ENCODE assay signal across 14 cellular contexts in the genomic region with DNA sequence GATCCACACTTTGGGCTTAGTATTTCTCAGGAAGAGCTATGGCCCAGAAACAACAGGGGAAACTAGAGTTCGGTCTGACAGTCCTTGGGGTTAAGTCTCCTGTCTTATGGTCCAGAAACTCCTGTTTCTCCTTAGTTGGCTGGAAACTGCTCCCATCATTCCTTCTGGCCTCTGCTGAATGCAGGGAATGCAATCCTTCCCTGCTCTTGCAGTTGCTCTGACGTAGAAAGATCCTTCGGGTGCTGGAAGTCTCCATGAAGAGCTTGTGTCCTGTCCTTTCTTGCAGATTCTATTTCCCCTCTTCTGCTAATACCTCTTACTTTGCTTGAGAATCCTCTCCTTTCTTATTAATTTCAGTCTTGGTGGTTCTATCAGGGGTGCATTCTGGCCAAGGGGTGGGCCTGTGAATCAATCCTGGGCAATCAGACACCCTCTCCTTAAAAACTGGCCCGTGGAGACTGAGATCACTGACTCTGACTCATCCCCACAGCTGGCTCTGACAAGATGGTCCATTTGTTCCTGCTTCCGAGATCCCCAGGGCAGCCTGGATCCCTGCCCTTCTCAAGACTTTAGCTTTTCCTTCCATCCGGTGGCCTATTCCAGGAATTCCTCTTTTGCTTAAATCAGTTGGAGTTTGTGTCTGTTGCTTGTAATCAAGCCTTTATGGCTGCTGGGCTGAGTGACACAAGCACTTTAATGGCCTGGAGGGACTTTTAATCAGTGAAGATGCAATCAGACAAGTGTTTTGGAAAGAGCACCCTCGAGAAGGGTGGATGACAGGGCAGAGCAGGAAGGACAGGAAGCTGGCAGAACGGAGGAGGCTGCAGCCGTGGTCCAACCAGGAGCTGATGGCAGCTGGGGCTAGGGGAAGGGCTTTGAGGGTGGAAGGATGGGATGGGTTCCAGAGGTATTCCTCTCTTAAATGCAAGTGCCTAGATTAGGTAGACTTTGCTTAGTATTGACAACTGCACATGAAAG. TPM values are rescaled to one million over a fixed set of nuclear protein-coding genes. Genes with fewer than 3 reads are reported as not detected.
DNase-seq lines count a peak whose midpoint lies in the region; TF ChIP-seq lines count a peak whose summit lies in the region.
"Had no signal": no experiment of that assay in that cellular context is flagged by ENCODE, and none has a peak within 500 bp of the region (broad histone marks: within the 10 kb centered on the region; RNA-seq: fewer than 3 reads in every experiment).

No MANE protein-coding gene starts in this region.

- no peaks in the 10 kb centered on the region for H3K36me3 ChIP-seq in HAP-1 (replicated peaks)
- H3K36me3 ChIP-seq: thoracic aorta had no signal

- no peak overlapping the region for H3K27ac ChIP-seq in caudate nucleus (ENCODE audit: low read depth, low read length)
- H3K27ac ChIP-seq: KMS-11, thoracic aorta had no signal

- no peak overlapping the region for H3K4me3 ChIP-seq in astrocyte of the cerebellum (ENCODE audit: low read depth, low read length)
- no peak overlapping the region for H3K4me3 ChIP-seq in HAP-1
- H3K4me3 ChIP-seq: thoracic aorta had no signal

- H3K4me1 ChIP-seq in HAP-1, result no peaks in the 10 kb centered on the region

- H3K9me3 ChIP-seq in HAP-1, result no peaks in the 10 kb centered on the region
- H3K9me3 ChIP-seq: thoracic aorta had no signal

- no peaks in the 10 kb centered on the region for H3K27me3 ChIP-seq in HAP-1 (ENCODE audit: low read depth)

- no peak for TF ChIP-seq CTCF in astrocyte of the cerebellum (IDR thresholded peaks at IDR 0.05; ENCODE audit: low read depth, low read length, missing control alignments)

- intact Hi-C loops in posterior vena cava (cut with DNase I), result no loop called here

- DNase-seq in EL (peak; percentile 90), astrocyte of the cerebellum (ENCODE audit: low read depth) (peak; percentile 26), glomerular visceral epithelial cell (ENCODE audit: extremely low spot score) (peak; percentile 54), posterior vena cava (ENCODE audit: low spot score) (peak; percentile 88), HAP-1 (ENCODE audit: low spot score in 2 of 2) (no peak), caudate nucleus (lab: John Stamatoyannopoulos, UW) (no peak), NCI-H1417 (lab: John Stamatoyannopoulos, UW) (no peak), T-helper 1 cell (no peak)
- DNase-seq: activated B cell treated with CpG ODN at 0.5 μM for 24 hours; activated naive CD8-positive, alpha-beta T cell treated with anti-CD3 and anti-CD28 coated beads, Interleukin-2, amount 10 ng/mL, durations not matched to agents 7 days and 5 days; Calu3; NCI-H82 had no signal

- in situ Hi-C loops in astrocyte of the cerebellum (cut with HindIII; ENCODE audit: low sequenced_read_pairs) (no loop called here), HAP-1 (cut with MboI; ENCODE audit: low sequenced_read_pairs) (no loop called here)

RNA-seq across cellular contexts. Expression of a gene that starts 23.7 kb away (rescaled TPM):
- total RNA-seq in posterior vena cava, result 10 to 100 TPM; 20.8 to 30.2 TPM

Comparison
In these comparisons a context has a peak if more than half of its experiments do, and no peak if none do; other contexts are left out.
1. DNase-seq: peak in EL (single experiment), astrocyte of the cerebellum (single experiment), glomerular visceral epithelial cell (single experiment) and posterior vena cava (single experiment); none in HAP-1 (0 of 2), caudate nucleus (0 of 61), NCI-H1417 (0 of 3) and T-helper 1 cell (0 of 5).